Comparison of ENCODE assay signal across 14 cellular contexts in the genomic region with DNA sequence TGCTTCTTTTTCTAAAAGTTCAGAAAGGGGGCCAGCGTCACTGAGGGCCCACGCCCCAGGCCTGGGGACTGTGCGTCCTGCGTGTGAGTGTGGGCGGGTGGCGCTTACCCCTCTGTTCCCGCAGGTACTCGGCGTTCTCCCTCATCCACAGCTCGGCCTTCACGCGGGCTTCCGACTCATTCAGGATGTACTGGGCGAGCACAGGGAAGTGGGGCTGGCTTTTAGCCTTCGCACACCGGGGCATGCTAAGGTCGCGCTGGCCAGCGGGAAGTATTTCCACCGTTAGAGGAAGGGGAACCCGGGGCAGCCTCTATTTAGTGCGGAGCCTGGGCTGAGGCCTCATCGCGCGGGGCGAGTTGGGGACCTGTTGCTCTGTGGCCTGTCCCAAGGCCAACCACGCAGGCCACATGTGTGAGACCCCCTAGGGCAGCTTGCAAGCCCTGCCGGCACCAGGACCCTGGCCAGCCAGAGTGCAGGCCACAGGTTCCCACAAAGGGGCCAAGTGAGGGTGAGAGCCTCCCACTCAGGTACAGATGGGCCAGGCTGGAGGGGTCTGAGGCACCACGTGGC. TPM values are rescaled to one million over a fixed set of nuclear protein-coding genes. Genes with fewer than 3 reads are reported as not detected.
A peak's percentile ranks its signal among the peaks of the same experiment; 100 is the strongest.
DNase-seq lines count a peak whose midpoint lies in the region; ATAC-seq and TF ChIP-seq lines count a peak whose summit lies in the region.
"Had no signal": no experiment of that assay in that cellular context is flagged by ENCODE, and none has a peak within 500 bp of the region (broad histone marks: within the 10 kb centered on the region; RNA-seq: fewer than 3 reads in every experiment).

No MANE protein-coding gene starts in this region.

- H3K36me3 Mint-ChIP-seq in CD14-positive monocyte (peaks cover 62 to 87% of the 10 kb centered on the region in 2 donors), neural crest cell (ENCODE audit: low read depth) (peaks cover 25% of the 10 kb centered on the region)
- peaks cover 100% of the 10 kb centered on the region for H3K36me3 Mint-ChIP-seq in dendritic cell treated with granulocyte-macrophage colony-stimulating factor and Interleukin-4, amounts not matched to agents 40 ng/mL and 50 ng/mL, for 4 days (ENCODE audit: low read depth)
- peaks cover 39 to 60% of the 10 kb centered on the region in 2 donors for H3K36me3 Mint-ChIP-seq in stimulated activated naive B cell treated with anti-CD40 and anti-IgM and Interleukin-4, amounts not matched to agents 10 μg/mL and 1 μg/mL and 100 μg/mL, for 72 hours

- H3K9me3 Mint-ChIP-seq in CD14-positive monocyte (peaks cover 0 to 7% (median 2%) of the 10 kb centered on the region in 7 donors), neural crest cell (no peaks in the 10 kb centered on the region)
- no peaks in the 10 kb centered on the region for H3K9me3 Mint-ChIP-seq in dendritic cell treated with granulocyte-macrophage colony-stimulating factor and Interleukin-4, amounts not matched to agents 40 ng/mL and 50 ng/mL, for 4 days
- no peaks in the 10 kb centered on the region for H3K9me3 Mint-ChIP-seq in stimulated activated naive B cell treated with anti-CD40 and anti-IgM and Interleukin-4, amounts not matched to agents 10 μg/mL and 1 μg/mL and 100 μg/mL, for 72 hours
- H3K9me3 Mint-ChIP-seq: CD8-positive, alpha-beta T cell had no signal

- H3K4me1 Mint-ChIP-seq in CD14-positive monocyte (peaks cover under 1% of the 10 kb centered on the region), neural crest cell (peaks cover 6% of the 10 kb centered on the region)
- no peaks in the 10 kb centered on the region for H3K4me1 Mint-ChIP-seq in dendritic cell treated with granulocyte-macrophage colony-stimulating factor and Interleukin-4, amounts not matched to agents 40 ng/mL and 50 ng/mL, for 4 days (ENCODE audit: low read depth)
- peaks cover 0 to 2% of the 10 kb centered on the region in 2 donors for H3K4me1 Mint-ChIP-seq in stimulated activated naive B cell treated with anti-CD40 and anti-IgM and Interleukin-4, amounts not matched to agents 10 μg/mL and 1 μg/mL and 100 μg/mL, for 72 hours

- peak overlapping the region in 4 of 7 donors; percentile 31 to 63 (median 50) for H3K27ac Mint-ChIP-seq in CD14-positive monocyte
- H3K27ac Mint-ChIP-seq in dendritic cell treated with granulocyte-macrophage colony-stimulating factor and Interleukin-4, amounts not matched to agents 40 ng/mL and 50 ng/mL, for 4 days = peak overlapping the region; percentile 5
- H3K27ac Mint-ChIP-seq in neural crest cell (ENCODE audit: unreplicated experiment) = peak overlapping the region; percentile 88
- peak overlapping the region; percentile 67 for H3K27ac Mint-ChIP-seq in stimulated activated naive B cell treated with anti-CD40 and anti-IgM and Interleukin-4, amounts not matched to agents 10 μg/mL and 1 μg/mL and 100 μg/mL, for 72 hours
- H3K27ac Mint-ChIP-seq: CD8-positive, alpha-beta T cell had no signal

- intact Hi-C loops in CD14-positive monocyte (cut with micrococcal nuclease) = no loop called here
- intact Hi-C loops in dendritic cell treated with granulocyte-macrophage colony-stimulating factor and Interleukin-4, amounts not matched to agents 40 ng/mL and 50 ng/mL, for 4 days (cut with micrococcal nuclease) = no loop called here

- ATAC-seq in stimulated activated naive B cell treated with anti-CD40 and anti-IgM and Interleukin-4, amounts not matched to agents 10 μg/mL and 1 μg/mL and 100 μg/mL, for 72 hours (replicated peaks) = no peak
- ATAC-seq in HG03521 (IDR thresholded peaks at IDR 0.05; ENCODE audit: unreplicated experiment) (no peak), GM19395 (IDR thresholded peaks at IDR 0.05; ENCODE audit: unreplicated experiment) (no peak)
- ATAC-seq: CD8-positive, alpha-beta T cell had no signal

- H3K4me3 Mint-ChIP-seq in CD14-positive monocyte (no peak overlapping the region), neural crest cell (no peak overlapping the region)
- H3K4me3 Mint-ChIP-seq in dendritic cell treated with granulocyte-macrophage colony-stimulating factor and Interleukin-4, amounts not matched to agents 40 ng/mL and 50 ng/mL, for 4 days = no peak overlapping the region
- H3K4me3 Mint-ChIP-seq in stimulated activated naive B cell treated with anti-CD40 and anti-IgM and Interleukin-4, amounts not matched to agents 10 μg/mL and 1 μg/mL and 100 μg/mL, for 72 hours = no peak overlapping the region
- H3K4me3 Mint-ChIP-seq: CD8-positive, alpha-beta T cell had no signal

- TF ChIP-seq CTCF in CD14-positive monocyte (IDR thresholded peaks at IDR 0.05) (no peak), neural crest cell (conservative IDR thresholded peaks at IDR 0.05) (no peak)

- DNase-seq in CD14-positive monocyte (ENCODE audit: low spot score) = no peak
- DNase-seq in neural crest cell (ENCODE audit: low read depth, low spot score) = no peak
- DNase-seq in stimulated activated naive B cell treated with anti-CD40 and anti-IgM and Interleukin-4, amounts not matched to agents 10 μg/mL and 1 μg/mL and 100 μg/mL, for 72 hours = no peak
- DNase-seq in 8988T = no peak
- DNase-seq: ACHN; AML-193; Calu3; CD8-positive, alpha-beta T cell; DMS79 treated with DMSO at 0.1 percent for 48 hours; GF-D8; GM23248 had no signal

- peaks cover 0 to 3% (median 0%) of the 10 kb centered on the region in 3 donors for H3K27me3 Mint-ChIP-seq in CD14-positive monocyte (ENCODE audit: low read depth in 3 of 3)
- no peaks in the 10 kb centered on the region for H3K27me3 Mint-ChIP-seq in dendritic cell treated with granulocyte-macrophage colony-stimulating factor and Interleukin-4, amounts not matched to agents 40 ng/mL and 50 ng/mL, for 4 days
- no peaks in the 10 kb centered on the region for H3K27me3 Mint-ChIP-seq in neural crest cell (ENCODE audit: low read depth)
- H3K27me3 Mint-ChIP-seq in stimulated activated naive B cell treated with anti-CD40 and anti-IgM and Interleukin-4, amounts not matched to agents 10 μg/mL and 1 μg/mL and 100 μg/mL, for 72 hours = no peaks in the 10 kb centered on the region

RNA-seq across cellular contexts. Expression of a gene that starts 29.2 kb away (rescaled TPM):
- 1 to 10 TPM; 1.3 to 6.3 TPM for polyA plus RNA-seq in CD14-positive monocyte
- 33.6 and 36.6 TPM in 2 replicates for total RNA-seq in neural crest cell

RNA-seq across cellular contexts. Expression of a gene that starts 38.0 kb away (rescaled TPM):
- polyA plus RNA-seq in CD14-positive monocyte = 10 to 100 TPM; 23.9 to 37.4 TPM
- 25.6 and 27.1 TPM in 2 replicates for total RNA-seq in neural crest cell

RNA-seq across cellular contexts. Expression of a gene that starts 50.6 kb away (rescaled TPM):
- polyA plus RNA-seq in CD14-positive monocyte = not detected
- total RNA-seq in neural crest cell = 2.7 and 4.2 TPM in 2 replicates
- polyA plus RNA-seq: GM23248 had no signal

Comparison
In these comparisons a context has a peak if more than half of its experiments do, and no peak if none do; other contexts are left out.
1. H3K27ac Mint-ChIP-seq: peak in every context shown above with its lines; median percentile 88 in neural crest cell; 67 in stimulated activated naive B cell treated with anti-CD40 and anti-IgM and Interleukin-4, amounts not matched to agents 10 μg/mL and 1 μg/mL and 100 μg/mL, for 72 hours; 50 in CD14-positive monocyte; 5 in dendritic cell treated with granulocyte-macrophage colony-stimulating factor and Interleukin-4, amounts not matched to agents 40 ng/mL and 50 ng/mL, for 4 days.